24 cellular contexts compared by ENCODE assay signal in the genomic region with DNA sequence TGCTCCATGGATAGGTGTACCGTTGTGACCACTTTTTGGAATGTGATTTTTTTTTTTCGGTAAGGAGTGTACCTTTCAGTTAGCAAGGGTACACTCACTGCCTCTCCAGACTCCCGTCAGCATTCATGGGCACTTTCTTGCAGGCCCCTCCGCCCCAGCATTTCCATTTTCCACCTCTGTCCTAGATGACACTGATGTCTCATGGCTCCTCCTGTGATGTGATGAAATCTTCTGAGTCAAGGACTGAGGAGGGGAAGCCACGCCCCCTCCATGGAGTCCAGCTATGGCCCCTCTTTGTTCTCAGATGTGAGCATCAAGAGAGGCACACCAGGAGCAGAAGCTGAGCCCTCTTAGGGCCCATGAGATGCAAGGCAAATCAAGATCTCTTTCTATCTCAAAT.
A peak's percentile ranks its signal among the peaks of the same experiment; 100 is the strongest.
DNase-seq lines count a peak whose midpoint lies in the region; ATAC-seq, FAIRE-seq and TF ChIP-seq lines count a peak whose summit lies in the region.
"Had no signal": no experiment of that assay in that cellular context is flagged by ENCODE, and none has a peak within 500 bp of the region (broad histone marks: within the 10 kb centered on the region; RNA-seq: fewer than 3 reads in every experiment).

No MANE protein-coding gene starts in this region.

- no peaks in the 10 kb centered on the region for H3K4me1 ChIP-seq in neuron (ENCODE audit: insufficient read depth, low read length)
- H3K4me1 ChIP-seq: pancreas, sigmoid colon, testis had no signal

- H3K9me3 ChIP-seq in neuron (ENCODE audit: low read length), result no peaks in the 10 kb centered on the region
- H3K9me3 ChIP-seq: pancreas, sigmoid colon, testis had no signal

- DNase-seq in EH (ENCODE audit: low read depth), result peak; percentile 7
- DNase-seq in NB4 (ENCODE audit: low read depth), result peak; percentile 66
- DNase-seq in bronchial epithelial cell (ENCODE audit: low read depth), result peak; percentile 26
- no peak for DNase-seq in activated T-cell treated with anti-CD3 and anti-CD28 coated beads for 4 hours
- DNase-seq in amniotic stem cell (lab: John Stamatoyannopoulos, UW), result no peak
- DNase-seq: activated CD4-positive, alpha-beta T cell treated with anti-CD3 and anti-CD28 coated beads, Interleukin-2, amount 10 ng/mL, durations not matched to agents 7 days and 5 days; activated effector memory CD4-positive, alpha-beta T cell treated with anti-CD3 and anti-CD28 coated beads, Interleukin-2, amount 50 U/mL, for 16 hours; amygdala; CD4-positive, alpha-beta T cell; erythroblast; H7; NCI-H1436 treated with DMSO at 0.1 percent for 48 hours; NCI-H2171 treated with DMSO at 0.1 percent for 48 hours; NCI-H69; pancreas; SHP77; sigmoid colon; stimulated activated naive B cell treated with anti-CD40 and anti-IgM and Interleukin-4, amounts not matched to agents 10 μg/mL and 1 μg/mL and 100 μg/mL, for 72 hours; testis had no signal

- no peaks in the 10 kb centered on the region for H3K27me3 ChIP-seq in bronchial epithelial cell (ENCODE audit: control insufficient read depth, insufficient read depth, low read length)
- peaks cover 2% of the 10 kb centered on the region for H3K27me3 ChIP-seq in neuron (ENCODE audit: insufficient read depth, low read length)
- H3K27me3 ChIP-seq: pancreas, sigmoid colon, testis had no signal

- H3K36me3 ChIP-seq in bronchial epithelial cell (ENCODE audit: control insufficient read depth, insufficient read depth, low read length), result no peaks in the 10 kb centered on the region
- no peaks in the 10 kb centered on the region for H3K36me3 ChIP-seq in neuron (ENCODE audit: insufficient read depth, low read length)
- H3K36me3 ChIP-seq: pancreas, sigmoid colon had no signal

- peak overlapping the region; percentile 57 for H2AFZ ChIP-seq in neuron (ENCODE audit: low read depth, low read length)

- TF ChIP-seq CTCF in NB4 (IDR thresholded peaks at IDR 0.05; ENCODE audit: low read depth, low read length) (no peak), bronchial epithelial cell (IDR thresholded peaks at IDR 0.05; ENCODE audit: insufficient read depth, low read length, severe bottlenecking) (no peak)

- no peak for TF ChIP-seq POLR2A in NB4 (IDR thresholded peaks at IDR 0.05; ENCODE audit: extremely low read depth, insufficient read length)

- FAIRE-seq in bronchial epithelial cell (lab: Jason Lieb, UNC), result no peak
- FAIRE-seq: GM12892, GM19239, pancreas had no signal

- ATAC-seq in GM19324 (IDR thresholded peaks at IDR 0.05; ENCODE audit: low FRiP score, unreplicated experiment) (no peak), HG02885 (IDR thresholded peaks at IDR 0.05; ENCODE audit: poor library complexity, unreplicated experiment) (no peak)
- ATAC-seq: pancreas; stimulated activated naive B cell treated with anti-CD40 and anti-IgM and Interleukin-4, amounts not matched to agents 10 μg/mL and 1 μg/mL and 100 μg/mL, for 72 hours had no signal

- H3K4me3 ChIP-seq in NB4 (ENCODE audit: low read depth, low read length) (no peak overlapping the region), bronchial epithelial cell (ENCODE audit: low read depth, low read length) (no peak overlapping the region), neuron (ENCODE audit: low read length) (no peak overlapping the region)
- H3K4me3 ChIP-seq: pancreas, sigmoid colon, testis had no signal

Comparison
In these comparisons a context has a peak if more than half of its experiments do, and no peak if none do; other contexts are left out.
1. DNase-seq: peak in EH (single experiment), NB4 (single experiment) and bronchial epithelial cell (single experiment); none in activated T-cell treated with anti-CD3 and anti-CD28 coated beads for 4 hours (single experiment) and amniotic stem cell (single experiment).